4 cellular contexts compared by ENCODE assay signal in genomic region chr13:20678566-20678965, GRCh38. TPM values are rescaled to one million over a fixed set of nuclear protein-coding genes. Genes with fewer than 3 reads are reported as not detected.
"Had no signal": no experiment of that assay in that cellular context is flagged by ENCODE, and none has a peak within 500 bp of the region (broad histone marks: within the 10 kb centered on the region; RNA-seq: fewer than 3 reads in every experiment).

No MANE protein-coding gene starts in this region.

RNA-seq across cellular contexts. Expression of gene IL17D, which starts 24.9 kb away (rescaled TPM):
- total RNA-seq: activated CD4-positive, alpha-beta T cell treated with anti-CD3 and anti-CD28 coated beads, Interleukin-2, amount 10 ng/mL, durations not matched to agents 7 days and 5 days; activated naive CD8-positive, alpha-beta T cell treated with anti-CD3 and anti-CD28 coated beads, Interleukin-2, amount 10 ng/mL, durations not matched to agents 7 days and 5 days; ascending aorta; T-helper 1 cell treated with Interleukin-12 subunit alpha and Interleukin-12 subunit beta and Interleukin-4 antibody, amounts not matched to agents 30 ng/mL and 1 ng/mL, for 36 hours had no signal
